ENCODE assay signal across 2 cellular contexts in genomic region chr20:4025679-4026078, GRCh38.
TF ChIP-seq lines count a peak whose summit lies in the region.

No MANE protein-coding gene starts in this region.

TF ChIP-seq in HEK293, 187 proteins besides CTCF, POLR2A, EP300 and RAD21 (continued from another document):
- TF ChIP-seq SETDB1 (IDR thresholded peaks at IDR 0.05; ENCODE audit: insufficient read length, low read length), result peak; percentile 9

TF ChIP-seq in SK-N-SH treated with all-trans-retinoic acid at 6 μM for 48 hours, 23 proteins besides CTCF, POLR2A, EP300 and RAD21 (continued from another document):
- TF ChIP-seq POU6F1 (CRISPR knock-in tag; IDR thresholded peaks at IDR 0.05; ENCODE audit: borderline replicate concordance, low read depth) (no peak), ZFP3 (CRISPR knock-in tag; IDR thresholded peaks at IDR 0.05) (no peak), ZNF8 (CRISPR knock-in tag; IDR thresholded peaks at IDR 0.05) (no peak)
